ENCODE assay signal across 7 cellular contexts in the genomic region with DNA sequence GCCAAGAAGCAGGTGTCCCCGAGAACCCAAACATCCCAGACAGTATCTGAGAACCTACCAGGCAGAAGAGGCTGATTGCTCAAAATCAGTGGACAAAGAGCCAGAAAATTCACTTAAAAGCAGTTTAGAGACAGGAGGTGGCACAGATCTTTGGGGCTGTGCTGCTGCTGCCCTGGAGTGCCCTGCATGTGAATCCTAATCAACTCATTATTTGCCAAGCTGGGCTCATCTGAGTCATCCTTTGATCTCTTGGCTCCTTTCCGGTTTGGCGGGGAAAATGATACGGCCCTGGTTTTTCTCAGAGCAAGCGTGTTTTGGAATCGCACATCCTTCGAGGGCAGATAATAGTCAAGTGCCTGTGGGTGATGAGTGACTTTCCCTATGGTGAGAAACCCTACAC. TPM values are rescaled to one million over a fixed set of nuclear protein-coding genes. Genes with fewer than 3 reads are reported as not detected.
"Had no signal": no experiment of that assay in that cellular context is flagged by ENCODE, and none has a peak within 500 bp of the region (broad histone marks: within the 10 kb centered on the region; RNA-seq: fewer than 3 reads in every experiment).

No MANE protein-coding gene starts in this region.

RNA-seq across cellular contexts. Expression of a gene that starts 9.3 kb away (rescaled TPM):
- total RNA-seq: GM23248, GM23338, H1, H4, H7, H9, HFFc6 had no signal

RNA-seq across cellular contexts. Expression of a gene that starts 15.4 kb away (rescaled TPM):
- total RNA-seq: GM23248, GM23338, H1, H4, H7, H9, HFFc6 had no signal

RNA-seq across cellular contexts. Expression of a gene that starts 37.4 kb away (rescaled TPM):
- total RNA-seq: GM23248, GM23338, H1, H4, H7, H9, HFFc6 had no signal

RNA-seq across cellular contexts. Expression of a gene that starts 45.0 kb away (rescaled TPM):
- total RNA-seq: GM23248, GM23338, H1, H4, H7, H9, HFFc6 had no signal

RNA-seq across cellular contexts. Expression of a gene that starts 51.2 kb away (rescaled TPM):
- total RNA-seq: GM23248, GM23338, H1, H4, H7, H9, HFFc6 had no signal
